ENCODE assay signal across 8 cellular contexts in the genomic region with DNA sequence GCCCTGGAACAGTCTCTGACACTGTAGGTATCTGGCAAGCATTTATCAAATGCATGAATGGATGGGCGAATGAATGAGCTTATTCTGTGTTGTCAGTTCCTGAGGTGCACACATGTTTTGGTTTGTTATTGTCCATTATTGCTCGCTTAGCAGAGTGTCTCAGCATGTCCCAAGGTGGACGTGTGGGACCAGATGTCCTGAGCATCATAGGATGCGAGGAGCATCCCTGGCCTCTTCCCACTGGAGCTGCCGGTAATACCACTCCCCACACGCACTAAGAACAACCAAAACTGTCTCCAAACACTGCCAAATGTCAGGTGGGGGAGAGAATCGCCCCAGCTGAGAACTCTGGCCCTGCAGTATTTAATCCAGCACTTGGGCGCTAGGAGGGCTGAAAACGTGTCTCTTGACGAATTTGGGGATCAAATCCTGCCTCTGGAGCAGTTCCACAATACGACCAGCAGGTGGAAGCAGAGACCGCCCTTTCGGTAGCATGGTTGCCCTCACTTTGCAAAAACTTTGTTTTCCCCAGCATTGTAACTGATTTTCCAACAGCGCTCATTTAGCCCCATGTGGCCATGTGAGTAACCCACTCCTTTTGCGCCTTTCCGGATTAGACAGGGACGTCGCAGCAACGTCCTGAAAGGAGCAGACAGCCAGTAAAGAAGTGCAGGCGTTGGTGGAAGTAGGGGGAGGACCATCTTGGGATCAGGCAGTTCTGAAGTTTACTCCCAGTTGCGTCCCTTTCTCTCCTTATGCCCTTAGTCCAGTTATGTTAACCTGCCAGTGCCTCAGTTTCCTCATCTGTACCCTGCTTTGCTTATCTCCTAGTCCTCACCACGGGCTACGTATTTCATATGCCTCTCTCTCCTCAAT. TPM values are rescaled to one million over a fixed set of nuclear protein-coding genes. Genes with fewer than 3 reads are reported as not detected.
DNase-seq lines count a peak whose midpoint lies in the region; TF ChIP-seq lines count a peak whose summit lies in the region.

No MANE protein-coding gene starts in this region.

- no peak for TF ChIP-seq EP300 in SK-N-SH (IDR thresholded peaks at IDR 0.05; ENCODE audit: borderline replicate concordance in 1 of 2, low read depth in 1 of 2, low read length in 1 of 2)

- H3K4me2 ChIP-seq in SK-N-SH = 0 out of 2 replicates have a peak overlapping the region, but pooled peaks have one; percentile 7

- H3F3A ChIP-seq in SK-N-SH (replicated peaks; ENCODE audit: insufficient read depth) = peaks cover 14% of the 10 kb centered on the region

- peak; percentile 99 for TF ChIP-seq RAD21 in SK-N-SH (IDR thresholded peaks at IDR 0.05; ENCODE audit: low read length)

- H3K27me3 ChIP-seq in SK-N-SH (ENCODE audit: insufficient read depth) (no peaks in the 10 kb centered on the region), cardiac muscle cell (no peaks in the 10 kb centered on the region)

- no peaks in the 10 kb centered on the region for H4K20me1 ChIP-seq in SK-N-SH (ENCODE audit: insufficient read depth)

- DNase-seq in GM12864 (ENCODE audit: low read depth) = peak; percentile 81
- DNase-seq in HEK293T (ENCODE audit: extremely low spot score) = peak; percentile 84
- DNase-seq in MV-4-11 (lab: John Stamatoyannopoulos, UW) = peak; percentile 89
- peak; percentile 85 for DNase-seq in SK-N-SH
- DNase-seq in activated naive CD4-positive, alpha-beta T cell treated with anti-CD3 and anti-CD28 coated beads, Interleukin-2, amount 50 U/mL, for 16 hours = peak; percentile 71
- DNase-seq in cardiac muscle cell (ENCODE audit: low read depth in 1 of 2, low spot score in 1 of 2) = peak; percentile 89 to 93
- DNase-seq in putamen (ENCODE audit: low spot score) = peak; percentile 73
- DNase-seq in mesenteric fat pad (ENCODE audit: low spot score) = no peak

- H2AFZ ChIP-seq in SK-N-SH (ENCODE audit: low read depth) = no peak overlapping the region

- no peak overlapping the region for H3K4me3 ChIP-seq in GM12864 (ENCODE audit: low read depth, low read length)
- H3K4me3 ChIP-seq in SK-N-SH (ENCODE audit: low read depth in 2 of 2, low read length in 1 of 2) = peak overlapping the region in 1 of 2 experiments; percentile 39; a peak in 1 of 4 replicates
- no peak overlapping the region for H3K4me3 ChIP-seq in cardiac muscle cell

- H3K27ac ChIP-seq in SK-N-SH (ENCODE audit: low read depth in 2 of 2, low read length in 1 of 2) (no peak overlapping the region), cardiac muscle cell (no peak overlapping the region)

- H3K36me3 ChIP-seq in SK-N-SH (replicated peaks in 1 of 2; ENCODE audit: control insufficient read depth in 1 of 2, insufficient read depth in 2 of 2, low read length in 1 of 2) (no peaks in the 10 kb centered on the region), cardiac muscle cell (no peaks in the 10 kb centered on the region)

- CTCF ChIA-PET in HEK293T (lab: Yijun Ruan, JAX) (interaction anchor here (0.7 to 1.2 kb wide), 2 partner anchors 15 to 86 kb away, joined by 3 to 5 read pairs; no protein-coding TSS in a partner anchor), SK-N-SH (lab: Yijun Ruan, JAX) (interaction anchor here (0.6 to 4.9 kb wide), 62 partner anchors 9 to 1942 kb away, joined by 3 to 45 read pairs (median 3); partner anchors contain the start of genes ABAT, CARHSP1, LITAFD and METTL22)

- H3K9me2 ChIP-seq in SK-N-SH = no peaks in the 10 kb centered on the region

- H3K9me3 ChIP-seq in SK-N-SH (no peaks in the 10 kb centered on the region), cardiac muscle cell (ENCODE audit: low read depth) (no peaks in the 10 kb centered on the region)

- 18% methylated on average over 19 of the region's 23 CpGs for WGBS in SK-N-SH (ENCODE audit: low lambda C conversion rate)

- POLR2A ChIA-PET in HEK293T (lab: Yijun Ruan, JAX) (no interaction called here), SK-N-SH (lab: Yijun Ruan, JAX) (interaction anchor here (0.7 kb wide), 1 partner anchor 57 kb away, joined by 5 read pairs; no protein-coding TSS in a partner anchor)

- H3K79me2 ChIP-seq in SK-N-SH (ENCODE audit: insufficient read depth) = no peaks in the 10 kb centered on the region

- no peak overlapping the region for H3K9ac ChIP-seq in SK-N-SH

- TF ChIP-seq CTCF in GM12864 (IDR thresholded peaks at IDR 0.05; ENCODE audit: low read depth, low read length, missing control alignments) (peak; percentile 99), SK-N-SH (IDR thresholded peaks at IDR 0.05) (peak; percentile 98), cardiac muscle cell (IDR thresholded peaks at IDR 0.05; ENCODE audit: low read depth, low read length) (peak; percentile 98)

- peaks cover 3 to 11% of the 10 kb centered on the region in 2 experiments; a peak in 2 of 4 replicates for H3K4me1 ChIP-seq in SK-N-SH (ENCODE audit: control insufficient read depth in 1 of 2, insufficient read depth in 2 of 2, low read depth in 1 of 2, low read length in 1 of 2)
- H3K4me1 ChIP-seq in cardiac muscle cell (ENCODE audit: low read depth) = no peaks in the 10 kb centered on the region

TF ChIP-seq in HEK293T, 16 proteins besides CTCF, POLR2A, EP300 and RAD21:
- TF ChIP-seq ZNF384 (IDR thresholded peaks at IDR 0.05) (0 out of 2 replicates have a peak, but pooled peaks have one; percentile 12), HDGF (IDR thresholded peaks at IDR 0.05; ENCODE audit: borderline replicate concordance) (no peak)

TF ChIP-seq in SK-N-SH, 30 proteins besides CTCF, POLR2A, EP300 and RAD21:
- TF ChIP-seq TCF12 (IDR thresholded peaks at IDR 0.05) (no peak), SIN3A (IDR thresholded peaks at IDR 0.05; ENCODE audit: borderline replicate concordance, low read depth, low read length) (0 out of 2 replicates have a peak, but pooled peaks have one; percentile 19), MXI1 (IDR thresholded peaks at IDR 0.05; ENCODE audit: low read depth, low read length) (peak; percentile 60; the same call in 1 of the 2 replicates), SMC3 (IDR thresholded peaks at IDR 0.05; ENCODE audit: low read depth, low read length) (peak; percentile 89), JUND (IDR thresholded peaks at IDR 0.05) (no peak), CHD2 (IDR thresholded peaks at IDR 0.05; ENCODE audit: low read length, partially characterized antibody) (peak; percentile 64), TEAD4 (IDR thresholded peaks at IDR 0.05; ENCODE audit: borderline replicate concordance, insufficient read depth) (no peak), RCOR1 (IDR thresholded peaks at IDR 0.05; ENCODE audit: low read length) (peak; percentile 80)

RNA-seq across cellular contexts. Expression of gene TMEM114, which starts 22.7 kb away (rescaled TPM):
- polyA plus RNA-seq in SK-N-SH (2012; rRNA removed) (not detected in 2 replicates), cardiac muscle cell (not detected in 2 replicates)
- polyA plus RNA-seq in SK-N-SH (2012; cell fraction: cytosol; rRNA removed) = not detected in 2 replicates
- polyA plus RNA-seq in SK-N-SH (2012; cell fraction: nucleus; rRNA removed) = not detected in 2 replicates
- total RNA-seq in cardiac muscle cell (not detected in 2 replicates), mesenteric fat pad (not detected)

RNA-seq across cellular contexts. Expression of gene METTL22, which starts 53.9 kb away (rescaled TPM):
- polyA plus RNA-seq in SK-N-SH (2012; rRNA removed) (38.3 and 45.3 TPM in 2 replicates), cardiac muscle cell (46.0 and 102 TPM in 2 replicates)
- 24.4 and 25.9 TPM in 2 replicates for polyA plus RNA-seq in SK-N-SH (2012; cell fraction: cytosol; rRNA removed)
- 116 and 138 TPM in 2 replicates for polyA plus RNA-seq in SK-N-SH (2012; cell fraction: nucleus; rRNA removed)
- total RNA-seq in cardiac muscle cell (28.4 and 63.5 TPM in 2 replicates), mesenteric fat pad (31.5 TPM)
